In the genomic region with DNA sequence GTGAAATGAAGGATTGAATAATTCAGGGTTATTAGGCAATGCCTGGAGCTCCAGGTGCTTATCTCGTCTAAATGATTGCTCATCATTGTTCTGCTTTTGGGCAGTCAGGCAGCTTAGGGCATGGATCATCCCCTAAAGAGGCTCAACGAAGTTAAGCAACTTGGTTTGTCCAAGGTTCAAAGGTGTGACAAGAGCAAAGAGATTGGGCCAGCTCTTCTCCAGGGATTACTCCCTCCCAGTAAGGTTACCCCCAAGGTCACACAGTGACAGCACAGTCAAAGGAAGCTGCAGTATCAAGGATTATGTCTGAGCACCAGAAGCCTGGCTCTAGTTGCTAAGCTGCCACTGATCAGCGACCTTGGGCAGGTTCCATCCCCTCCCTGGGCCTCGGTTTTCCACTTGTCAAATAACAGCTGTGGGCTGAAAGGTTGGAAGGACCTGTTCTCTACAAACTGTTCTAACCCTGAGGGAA, we compare ENCODE assay signal across 1 cellular context.
A peak's percentile ranks its signal among the peaks of the same experiment; 100 is the strongest.
TF ChIP-seq lines count a peak whose summit lies in the region.

No MANE protein-coding gene starts in this region.

TF ChIP-seq in HepG2, 621 proteins besides CTCF, POLR2A, EP300 and RAD21 (continued from another document):
- TF ChIP-seq, protein P1, sequence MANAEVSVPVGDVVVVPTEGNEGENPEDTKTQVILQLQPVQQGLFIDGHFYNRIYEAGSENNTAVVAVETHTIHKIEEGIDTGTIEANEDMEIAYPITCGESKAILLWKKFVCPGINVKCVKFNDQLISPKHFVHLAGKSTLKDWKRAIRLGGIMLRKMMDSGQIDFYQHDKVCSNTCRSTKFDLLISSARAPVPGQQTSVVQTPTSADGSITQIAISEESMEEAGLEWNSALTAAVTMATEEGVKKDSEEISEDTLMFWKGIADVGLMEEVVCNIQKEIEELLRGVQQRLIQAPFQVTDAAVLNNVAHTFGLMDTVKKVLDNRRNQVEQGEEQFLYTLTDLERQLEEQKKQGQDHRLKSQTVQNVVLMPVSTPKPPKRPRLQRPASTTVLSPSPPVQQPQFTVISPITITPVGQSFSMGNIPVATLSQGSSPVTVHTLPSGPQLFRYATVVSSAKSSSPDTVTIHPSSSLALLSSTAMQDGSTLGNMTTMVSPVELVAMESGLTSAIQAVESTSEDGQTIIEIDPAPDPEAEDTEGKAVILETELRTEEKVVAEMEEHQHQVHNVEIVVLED (CRISPR knock-in tag; IDR thresholded peaks at IDR 0.05; ENCODE audit: borderline replicate concordance) = peak; percentile 52; the same call in 1 of the 2 replicates
- TF ChIP-seq ZNF3 (CRISPR knock-in tag; IDR thresholded peaks at IDR 0.05) (no peak), HDAC1 (CRISPR knock-in tag; IDR thresholded peaks at IDR 0.05) (peak; percentile 76; the same call in 1 of the 2 replicates), ZNF557 (CRISPR knock-in tag; IDR thresholded peaks at IDR 0.05) (no peak), SRSF9 (IDR thresholded peaks at IDR 0.05; ENCODE audit: borderline replicate concordance, insufficient read depth, low read depth, low read length, poor library complexity, severe bottlenecking) (no peak), PPARG (CRISPR knock-in tag; conservative IDR thresholded peaks at IDR 0.05) (peak; percentile 81)
- TF ChIP-seq, protein P2, sequence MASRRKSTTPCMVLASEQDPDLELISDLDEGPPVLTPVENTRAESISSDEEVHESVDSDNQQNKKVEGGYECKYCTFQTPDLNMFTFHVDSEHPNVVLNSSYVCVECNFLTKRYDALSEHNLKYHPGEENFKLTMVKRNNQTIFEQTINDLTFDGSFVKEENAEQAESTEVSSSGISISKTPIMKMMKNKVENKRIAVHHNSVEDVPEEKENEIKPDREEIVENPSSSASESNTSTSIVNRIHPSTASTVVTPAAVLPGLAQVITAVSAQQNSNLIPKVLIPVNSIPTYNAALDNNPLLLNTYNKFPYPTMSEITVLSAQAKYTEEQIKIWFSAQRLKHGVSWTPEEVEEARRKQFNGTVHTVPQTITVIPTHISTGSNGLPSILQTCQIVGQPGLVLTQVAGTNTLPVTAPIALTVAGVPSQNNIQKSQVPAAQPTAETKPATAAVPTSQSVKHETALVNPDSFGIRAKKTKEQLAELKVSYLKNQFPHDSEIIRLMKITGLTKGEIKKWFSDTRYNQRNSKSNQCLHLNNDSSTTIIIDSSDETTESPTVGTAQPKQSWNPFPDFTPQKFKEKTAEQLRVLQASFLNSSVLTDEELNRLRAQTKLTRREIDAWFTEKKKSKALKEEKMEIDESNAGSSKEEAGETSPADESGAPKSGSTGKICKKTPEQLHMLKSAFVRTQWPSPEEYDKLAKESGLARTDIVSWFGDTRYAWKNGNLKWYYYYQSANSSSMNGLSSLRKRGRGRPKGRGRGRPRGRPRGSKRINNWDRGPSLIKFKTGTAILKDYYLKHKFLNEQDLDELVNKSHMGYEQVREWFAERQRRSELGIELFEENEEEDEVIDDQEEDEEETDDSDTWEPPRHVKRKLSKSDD (CRISPR knock-in tag; IDR thresholded peaks at IDR 0.05; ENCODE audit: low read depth) = peak; percentile 80
